ENCODE assay signal across 8 cellular contexts in genomic region chr14:33848706-33849454, GRCh38.
DNase-seq lines count a peak whose midpoint lies in the region; ATAC-seq, FAIRE-seq and TF ChIP-seq lines count a peak whose summit lies in the region.

No MANE protein-coding gene starts in this region.

- no peak for FAIRE-seq in bronchial epithelial cell (lab: Jason Lieb, UNC)

- H3K27me3 ChIP-seq in bronchial epithelial cell (ENCODE audit: control insufficient read depth, insufficient read depth, low read length): peaks cover 3% of the 10 kb centered on the region
- H3K27me3 ChIP-seq in thoracic aorta (replicated peaks; ENCODE audit: insufficient read depth): no peaks in the 10 kb centered on the region

- no peaks in the 10 kb centered on the region for H3K4me1 ChIP-seq in thoracic aorta (ENCODE audit: control insufficient read depth in 1 of 2, low read depth in 2 of 2)

- TF ChIP-seq CTCF in bronchial epithelial cell (IDR thresholded peaks at IDR 0.05; ENCODE audit: insufficient read depth, low read length, severe bottlenecking): peak; percentile 78
- peak; percentile 55 for TF ChIP-seq CTCF in thoracic aorta (IDR thresholded peaks at IDR 0.05)

- no peak overlapping the region for H3K27ac ChIP-seq in thoracic aorta

- H3K4me3 ChIP-seq in bronchial epithelial cell (ENCODE audit: low read depth, low read length) (no peak overlapping the region), thoracic aorta (no peak overlapping the region)

- no peaks in the 10 kb centered on the region for H3K9me3 ChIP-seq in thoracic aorta

- POLR2A ChIA-PET in HEK293T (lab: Yijun Ruan, JAX): interaction anchor here (1.4 kb wide), 1 partner anchor 11 kb away, joined by 3 read pairs; no protein-coding TSS in a partner anchor

- H3K36me3 ChIP-seq in bronchial epithelial cell (ENCODE audit: control insufficient read depth, insufficient read depth, low read length) (no peaks in the 10 kb centered on the region), thoracic aorta (no peaks in the 10 kb centered on the region)

- DNase-seq in COLO829 (ENCODE audit: low spot score): peak; percentile 44
- DNase-seq in HEK293T (ENCODE audit: extremely low spot score): peak; percentile 73
- DNase-seq in NCI-H748 (lab: John Stamatoyannopoulos, UW; ENCODE audit: unreplicated experiment): peak; percentile 81
- DNase-seq in bronchial epithelial cell (ENCODE audit: low read depth): peak; percentile 66
- DNase-seq in left kidney (ENCODE audit: low read depth, low spot score): peak; percentile 95
- DNase-seq in thoracic aorta (ENCODE audit: low spot score): no peak
- DNase-seq in OCI-M2 (lab: John Stamatoyannopoulos, UW; ENCODE audit: unreplicated experiment): no peak

- CTCF ChIA-PET in HEK293T (lab: Yijun Ruan, JAX): interaction anchor here (0.6 to 2.7 kb wide), 15 partner anchors 8 to 392 kb away, joined by 3 to 33 read pairs (median 4); no protein-coding TSS in a partner anchor

- ATAC-seq in thoracic aorta (ENCODE audit: insufficient number of reproducible peaks, low FRiP score, low read depth) (peak; percentile 25), GM19324 (IDR thresholded peaks at IDR 0.05; ENCODE audit: low FRiP score, unreplicated experiment) (no peak)

TF ChIP-seq in HEK293T, 16 proteins besides CTCF, POLR2A, EP300 and RAD21:
- TF ChIP-seq TARDBP (IDR thresholded peaks at IDR 0.05): no peak
- no peak for TF ChIP-seq SP1 (IDR thresholded peaks at IDR 0.05)
- no peak for TF ChIP-seq SUZ12 (IDR thresholded peaks at IDR 0.05)
- no peak for TF ChIP-seq FOXK2 (IDR thresholded peaks at IDR 0.05)
- no peak for TF ChIP-seq ZNF384 (IDR thresholded peaks at IDR 0.05)
- no peak for TF ChIP-seq NFRKB (IDR thresholded peaks at IDR 0.05)
- no peak for TF ChIP-seq ELF4 (IDR thresholded peaks at IDR 0.05)
- TF ChIP-seq ARNT (IDR thresholded peaks at IDR 0.05): no peak
- TF ChIP-seq CTBP1 (IDR thresholded peaks at IDR 0.05; ENCODE audit: borderline replicate concordance): no peak
- no peak for TF ChIP-seq FOXM1 (IDR thresholded peaks at IDR 0.05; ENCODE audit: borderline replicate concordance)
- TF ChIP-seq FOXA1 (IDR thresholded peaks at IDR 0.05): no peak
- no peak for TF ChIP-seq LEF1 (IDR thresholded peaks at IDR 0.05; ENCODE audit: borderline replicate concordance)
- no peak for TF ChIP-seq L3MBTL2 (conservative IDR thresholded peaks at IDR 0.05)
- TF ChIP-seq, protein P1, sequence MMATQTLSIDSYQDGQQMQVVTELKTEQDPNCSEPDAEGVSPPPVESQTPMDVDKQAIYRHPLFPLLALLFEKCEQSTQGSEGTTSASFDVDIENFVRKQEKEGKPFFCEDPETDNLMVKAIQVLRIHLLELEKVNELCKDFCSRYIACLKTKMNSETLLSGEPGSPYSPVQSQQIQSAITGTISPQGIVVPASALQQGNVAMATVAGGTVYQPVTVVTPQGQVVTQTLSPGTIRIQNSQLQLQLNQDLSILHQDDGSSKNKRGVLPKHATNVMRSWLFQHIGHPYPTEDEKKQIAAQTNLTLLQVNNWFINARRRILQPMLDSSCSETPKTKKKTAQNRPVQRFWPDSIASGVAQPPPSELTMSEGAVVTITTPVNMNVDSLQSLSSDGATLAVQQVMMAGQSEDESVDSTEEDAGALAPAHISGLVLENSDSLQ (IDR thresholded peaks at IDR 0.05): no peak
- TF ChIP-seq BHLHE40 (IDR thresholded peaks at IDR 0.05; ENCODE audit: borderline replicate concordance): no peak
- TF ChIP-seq HDGF (IDR thresholded peaks at IDR 0.05; ENCODE audit: borderline replicate concordance): no peak

Comparison
In these comparisons a context has a peak if more than half of its experiments do, and no peak if none do; other contexts are left out.
1. DNase-seq: peak in COLO829 (single experiment), HEK293T (single experiment), NCI-H748 (single experiment), bronchial epithelial cell (single experiment) and left kidney (single experiment); none in thoracic aorta (single experiment) and OCI-M2 (single experiment).